8 cellular contexts compared by ENCODE assay signal in genomic region chr10:18627452-18628018, GRCh38. TPM values are rescaled to one million over a fixed set of nuclear protein-coding genes. Genes with fewer than 3 reads are reported as not detected.
A peak's percentile ranks its signal among the peaks of the same experiment; 100 is the strongest.
DNase-seq lines count a peak whose midpoint lies in the region; TF ChIP-seq lines count a peak whose summit lies in the region.
"Not testable (repeated sequence)": the region's sequence is repeated elsewhere in the genome, so short reads cannot be mapped to it uniquely, and the experiment has no call there.

No MANE protein-coding gene starts in this region.

- not testable (repeated sequence) for H3K4me3 ChIP-seq in SU-DHL-6 (ENCODE audit: insufficient read depth, low read length, poor library complexity, severe bottlenecking)
- peak overlapping the region; percentile 62 for H3K4me3 ChIP-seq in effector memory CD4-positive, alpha-beta T cell (ENCODE audit: insufficient read depth, low read depth, low read length, poor library complexity, severe bottlenecking)
- H3K4me3 ChIP-seq in sigmoid colon (peak overlapping the region; percentile 44 to 62 (median 56)), subcutaneous abdominal adipose tissue (ENCODE audit: low read depth in 1 of 5, low read length in 5 of 5) (peak overlapping the region; percentile 59 to 76 (median 69))

- not testable (repeated sequence) for H3K27me3 ChIP-seq in SU-DHL-6 (ENCODE audit: low read length); effector memory CD4-positive, alpha-beta T cell (replicated peaks; ENCODE audit: control insufficient read depth, insufficient read depth, low read length, poor library complexity, severe bottlenecking); sigmoid colon; subcutaneous abdominal adipose tissue (ENCODE audit: control insufficient read depth in 5 of 5, insufficient read depth in 4 of 5, low read length in 5 of 5)

- DNase-seq in Daoy (ENCODE audit: low read depth) (peak; percentile 56), NCI-H1417 (lab: John Stamatoyannopoulos, UW) (peak; percentile 46 to 85 (median 73)), kidney tubule cell (ENCODE audit: low spot score) (peak; percentile 71), sigmoid colon (peak; percentile 81)
- DNase-seq in activated T-helper 1 cell treated with anti-CD3 and anti-CD28 coated beads, Interleukin-12 subunit alpha, Interleukin-12 subunit beta, Interleukin-2, Interleukin-4 antibody, amounts not matched to agents 30 ng/mL and 10 ng/mL and 1 ng/mL, durations not matched to agents 14 hours and 24 hours and 36 hours (ENCODE audit: low spot score), result peak; percentile 63
- peak; percentile 48 to 54 (median 52) for DNase-seq in effector memory CD4-positive, alpha-beta T cell

- H3K36me3 ChIP-seq in SU-DHL-6 (ENCODE audit: low read length); effector memory CD4-positive, alpha-beta T cell (ENCODE audit: control insufficient read depth, insufficient read depth, low read length); sigmoid colon; subcutaneous abdominal adipose tissue (ENCODE audit: control insufficient read depth in 5 of 5, insufficient read depth in 5 of 5, low read length in 5 of 5): not testable (repeated sequence)

- not testable (repeated sequence) for H4K20me1 ChIP-seq in SU-DHL-6 (ENCODE audit: low read depth, low read length)

- H3K27ac Mint-ChIP-seq in activated T-helper 1 cell treated with anti-CD3 and anti-CD28 coated beads, Interleukin-12 subunit alpha, Interleukin-12 subunit beta, Interleukin-2, Interleukin-4 antibody, amounts not matched to agents 30 ng/mL and 10 ng/mL and 1 ng/mL, durations not matched to agents 14 hours and 24 hours and 36 hours, result peak overlapping the region; percentile 58

- peaks cover 10% of the 10 kb centered on the region for H3K4me1 Mint-ChIP-seq in activated T-helper 1 cell treated with anti-CD3 and anti-CD28 coated beads, Interleukin-12 subunit alpha, Interleukin-12 subunit beta, Interleukin-2, Interleukin-4 antibody, amounts not matched to agents 30 ng/mL and 10 ng/mL and 1 ng/mL, durations not matched to agents 14 hours and 24 hours and 36 hours (ENCODE audit: low read depth)

- H3K36me3 Mint-ChIP-seq in activated T-helper 1 cell treated with anti-CD3 and anti-CD28 coated beads, Interleukin-12 subunit alpha, Interleukin-12 subunit beta, Interleukin-2, Interleukin-4 antibody, amounts not matched to agents 30 ng/mL and 10 ng/mL and 1 ng/mL, durations not matched to agents 14 hours and 24 hours and 36 hours (ENCODE audit: low read depth), result peaks cover 11% of the 10 kb centered on the region

- not testable (repeated sequence) for H3F3A ChIP-seq in SU-DHL-6 (ENCODE audit: insufficient read depth)

- TF ChIP-seq POLR2A in sigmoid colon (IDR thresholded peaks at IDR 0.05), result not testable (repeated sequence)

- H3K9ac ChIP-seq in SU-DHL-6 (ENCODE audit: low read length) (0 out of 2 replicates have a peak overlapping the region, but pooled peaks have one; percentile 29), subcutaneous abdominal adipose tissue (ENCODE audit: low read length in 5 of 5) (peak overlapping the region in 3 of 5 donors; percentile 21 to 74 (median 73))

- not testable (repeated sequence) for H3K79me2 ChIP-seq in SU-DHL-6 (ENCODE audit: insufficient read depth, low read length)

- not testable (repeated sequence) for H3K9me3 Mint-ChIP-seq in activated T-helper 1 cell treated with anti-CD3 and anti-CD28 coated beads, Interleukin-12 subunit alpha, Interleukin-12 subunit beta, Interleukin-2, Interleukin-4 antibody, amounts not matched to agents 30 ng/mL and 10 ng/mL and 1 ng/mL, durations not matched to agents 14 hours and 24 hours and 36 hours

- not testable (repeated sequence) for TF ChIP-seq CTCF in SU-DHL-6 (IDR thresholded peaks at IDR 0.05; ENCODE audit: insufficient read depth, low read length, poor library complexity, severe bottlenecking); sigmoid colon (IDR thresholded peaks at IDR 0.05)

- H3K4me1 ChIP-seq in effector memory CD4-positive, alpha-beta T cell (ENCODE audit: control insufficient read depth, insufficient read depth, low read length, poor library complexity, severe bottlenecking); subcutaneous abdominal adipose tissue (ENCODE audit: control insufficient read depth in 5 of 5, insufficient read depth in 5 of 5, low read length in 5 of 5): not testable (repeated sequence)
- peaks cover 0 to 10% (median 0%) of the 10 kb centered on the region in 4 donors for H3K4me1 ChIP-seq in sigmoid colon

- H3K9me3 ChIP-seq in SU-DHL-6 (ENCODE audit: insufficient read depth, low read length); effector memory CD4-positive, alpha-beta T cell (ENCODE audit: control insufficient read depth, low read length); sigmoid colon; subcutaneous abdominal adipose tissue (ENCODE audit: control insufficient read depth in 5 of 5, low read length in 5 of 5): not testable (repeated sequence)

- not testable (repeated sequence) for TF ChIP-seq EP300 in sigmoid colon (IDR thresholded peaks at IDR 0.05)

- H3K27me3 Mint-ChIP-seq in activated T-helper 1 cell treated with anti-CD3 and anti-CD28 coated beads, Interleukin-12 subunit alpha, Interleukin-12 subunit beta, Interleukin-2, Interleukin-4 antibody, amounts not matched to agents 30 ng/mL and 10 ng/mL and 1 ng/mL, durations not matched to agents 14 hours and 24 hours and 36 hours (ENCODE audit: insufficient read depth), result not testable (repeated sequence)

- H3K9me2 ChIP-seq in SU-DHL-6 (replicated peaks; ENCODE audit: insufficient read depth, low read length), result not testable (repeated sequence)

- H2AFZ ChIP-seq in SU-DHL-6 (ENCODE audit: low read depth, low read length, severe bottlenecking), result not testable (repeated sequence)

- peak overlapping the region; percentile 25 for H3K4me2 ChIP-seq in SU-DHL-6 (ENCODE audit: low read depth, low read length, poor library complexity, severe bottlenecking)

- peak overlapping the region; percentile 82 for H3K4me3 Mint-ChIP-seq in activated T-helper 1 cell treated with anti-CD3 and anti-CD28 coated beads, Interleukin-12 subunit alpha, Interleukin-12 subunit beta, Interleukin-2, Interleukin-4 antibody, amounts not matched to agents 30 ng/mL and 10 ng/mL and 1 ng/mL, durations not matched to agents 14 hours and 24 hours and 36 hours

- H3K27ac ChIP-seq in SU-DHL-6 (ENCODE audit: low read depth, low read length), result not testable (repeated sequence)
- peak overlapping the region; percentile 34 for H3K27ac ChIP-seq in effector memory CD4-positive, alpha-beta T cell (ENCODE audit: insufficient read depth, low read length, poor library complexity, severe bottlenecking)
- H3K27ac ChIP-seq in sigmoid colon (peak overlapping the region; percentile 73 to 77 (median 75)), subcutaneous abdominal adipose tissue (ENCODE audit: low read depth, low read length) (peak overlapping the region; percentile 50)

- intact Hi-C loops in activated T-helper 1 cell treated with anti-CD3 and anti-CD28 coated beads, Interleukin-12 subunit alpha, Interleukin-12 subunit beta, Interleukin-2, Interleukin-4 antibody, amounts not matched to agents 30 ng/mL and 10 ng/mL and 1 ng/mL, durations not matched to agents 14 hours and 24 hours and 36 hours (cut with micrococcal nuclease), result loop anchor here (2.0 kb wide), 1 partner anchor 23 kb away; the partner anchor contains the start of gene NSUN6
- intact Hi-C loops in sigmoid colon (cut with DNase I), result not testable (repeated sequence)

- WGBS in sigmoid colon, 2 donors, result 3 to 4% methylated on average over 25 of the region's 25 CpGs

RNA-seq across cellular contexts. Expression of gene NSUN6, which starts 23.9 kb away (rescaled TPM):
- total RNA-seq in Daoy (2014; rRNA removed; shearing (Covaris generic)), result 8.5 and 13.5 TPM in 2 replicates
- 12.2 and 12.8 TPM in 2 replicates for total RNA-seq in activated T-helper 1 cell treated with anti-CD3 and anti-CD28 coated beads, Interleukin-12 subunit alpha, Interleukin-12 subunit beta, Interleukin-2, Interleukin-4 antibody, amounts not matched to agents 30 ng/mL and 10 ng/mL and 1 ng/mL, durations not matched to agents 14 hours and 24 hours and 36 hours
- total RNA-seq in sigmoid colon, result 10 to 100 TPM in 1 of 4 donors, 1 to 10 TPM in 3; 6.8 to 20.2 (median 7.6) TPM
- 1 to 10 TPM; 4.4 to 7.3 (median 5.4) TPM for polyA plus RNA-seq in sigmoid colon

RNA-seq across cellular contexts. Expression of gene ARL5B, which starts 31.7 kb away (rescaled TPM):
- total RNA-seq in Daoy (2014; rRNA removed; shearing (Covaris generic)), result 14.6 and 14.8 TPM in 2 replicates
- 14.4 and 15.2 TPM in 2 replicates for total RNA-seq in activated T-helper 1 cell treated with anti-CD3 and anti-CD28 coated beads, Interleukin-12 subunit alpha, Interleukin-12 subunit beta, Interleukin-2, Interleukin-4 antibody, amounts not matched to agents 30 ng/mL and 10 ng/mL and 1 ng/mL, durations not matched to agents 14 hours and 24 hours and 36 hours
- total RNA-seq in sigmoid colon, result 10 to 100 TPM in 2 of 4 donors, 1 to 10 TPM in 2; 8.3 to 11.2 (median 10.1) TPM
- 1 to 10 TPM; 3.0 to 9.0 (median 5.5) TPM for polyA plus RNA-seq in sigmoid colon
